Comparison of ENCODE assay signal across 12 cellular contexts in the genomic region with DNA sequence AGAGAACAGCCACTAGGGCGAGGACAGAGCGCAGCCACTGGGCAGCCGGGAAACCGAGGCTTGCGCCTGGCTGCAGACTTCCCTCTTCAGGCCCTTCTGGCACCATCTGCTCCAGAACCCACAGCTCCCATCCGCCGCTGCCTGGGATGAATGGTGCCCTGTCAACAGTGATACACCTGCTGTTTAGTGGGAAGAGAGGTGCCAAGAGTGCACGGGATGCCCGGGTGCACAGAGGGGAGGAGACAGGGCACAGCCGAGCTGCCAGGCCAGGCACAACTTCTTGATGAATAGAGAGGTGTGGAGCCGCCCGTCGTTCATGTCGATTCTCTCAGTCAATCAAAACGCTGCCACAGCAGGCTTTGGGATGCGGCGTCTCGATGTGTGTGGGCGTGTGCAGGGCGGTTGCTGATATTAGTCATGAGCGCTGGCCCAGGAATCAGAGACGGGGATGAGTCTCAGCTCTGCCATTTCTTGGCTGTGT. TPM values are rescaled to one million over a fixed set of nuclear protein-coding genes. Genes with fewer than 3 reads are reported as not detected.
A peak's percentile ranks its signal among the peaks of the same experiment; 100 is the strongest.
DNase-seq lines count a peak whose midpoint lies in the region; FAIRE-seq and TF ChIP-seq lines count a peak whose summit lies in the region.
"Had no signal": no experiment of that assay in that cellular context is flagged by ENCODE, and none has a peak within 500 bp of the region (broad histone marks: within the 10 kb centered on the region; RNA-seq: fewer than 3 reads in every experiment).

No MANE protein-coding gene starts in this region.

- H3K27ac ChIP-seq in RWPE1 (no peak overlapping the region), keratinocyte (ENCODE audit: control insufficient read depth, insufficient read depth, low read length) (no peak overlapping the region), mesendoderm (ENCODE audit: low read depth, low read length) (no peak overlapping the region)
- no peak overlapping the region for H3K27ac ChIP-seq in effector memory CD4-positive, alpha-beta T cell (ENCODE audit: insufficient read depth, low read length, poor library complexity, severe bottlenecking)
- H3K27ac ChIP-seq: SK-N-MC had no signal

- H2BK5ac ChIP-seq in mesendoderm (ENCODE audit: low read length): no peak overlapping the region

- CTCF ChIA-PET in RWPE1 (lab: Yijun Ruan, JAX): no interaction called here

- no peak overlapping the region for H3K56ac ChIP-seq in mesendoderm (ENCODE audit: low read length)

- H3K36me3 ChIP-seq in keratinocyte (ENCODE audit: control insufficient read depth in 2 of 2, extremely low read depth in 1 of 2, insufficient read depth in 2 of 2, low read length in 2 of 2) (no peaks in the 10 kb centered on the region), mesendoderm (ENCODE audit: control insufficient read depth, insufficient read depth, low read length) (no peaks in the 10 kb centered on the region)
- no peaks in the 10 kb centered on the region for H3K36me3 ChIP-seq in effector memory CD4-positive, alpha-beta T cell (ENCODE audit: control insufficient read depth, insufficient read depth, low read length)

- no peak for TF ChIP-seq CTCF in RWPE1 (conservative IDR thresholded peaks at IDR 0.05; ENCODE audit: low read depth)
- no peak for TF ChIP-seq CTCF in keratinocyte (optimal IDR thresholded peaks at IDR 0.05 in 1 of 3, IDR thresholded peaks at IDR 0.05 in 1 of 3, conservative IDR thresholded peaks at IDR 0.05 in 1 of 3; ENCODE audit: extremely low read depth in 1 of 3, insufficient read depth in 2 of 3, low read length in 3 of 3)

- no CpG with 5 or more reads among the region's 22 CpGs for WGBS in mesendoderm (ENCODE audit: extremely low coverage, insufficient coverage, low lambda C conversion rate)

- FAIRE-seq in keratinocyte (lab: Jason Lieb, UNC): peak; percentile 88

- no peaks in the 10 kb centered on the region for H3K27me3 Mint-ChIP-seq in T-helper 2 cell treated with Interferon-gamma antibody and Interleukin-4, amounts not matched to agents 5 μg/mL and 100 μg/mL, for 36 hours (ENCODE audit: low read depth)
- H3K27me3 Mint-ChIP-seq in activated naive CD8-positive, alpha-beta T cell treated with anti-CD3 and anti-CD28 coated beads for 36 hours: no peaks in the 10 kb centered on the region
- H3K27me3 Mint-ChIP-seq: CD4-positive, alpha-beta T cell had no signal

- H2BK15ac ChIP-seq in mesendoderm (replicated peaks; ENCODE audit: low read depth): no peak overlapping the region

- H3K4me3 Mint-ChIP-seq in T-helper 2 cell treated with Interferon-gamma antibody and Interleukin-4, amounts not matched to agents 5 μg/mL and 100 μg/mL, for 36 hours: no peak overlapping the region
- H3K4me3 Mint-ChIP-seq in activated naive CD8-positive, alpha-beta T cell treated with anti-CD3 and anti-CD28 coated beads for 36 hours: no peak overlapping the region
- H3K4me3 Mint-ChIP-seq: activated CD8-positive, alpha-beta T cell treated with anti-CD3 and anti-CD28 coated beads, Interleukin-2, amount 10 ng/mL, durations not matched to agents 7 days and 5 days; CD4-positive, alpha-beta T cell had no signal

- H3K4me2 ChIP-seq in keratinocyte (ENCODE audit: control insufficient read depth, extremely low read depth, insufficient read depth, low read depth, low read length) (peak overlapping the region; percentile 29), mesendoderm (ENCODE audit: low read length) (no peak overlapping the region)

- H3K23ac ChIP-seq in mesendoderm (ENCODE audit: low read length): no peak overlapping the region

- H2BK120ac ChIP-seq in mesendoderm (ENCODE audit: low read depth, low read length): no peak overlapping the region

- no peak overlapping the region for H2AK5ac ChIP-seq in mesendoderm (ENCODE audit: low read length)

- H3K9me3 Mint-ChIP-seq in T-helper 2 cell treated with Interferon-gamma antibody and Interleukin-4, amounts not matched to agents 5 μg/mL and 100 μg/mL, for 36 hours: no peaks in the 10 kb centered on the region
- H3K9me3 Mint-ChIP-seq in activated naive CD8-positive, alpha-beta T cell treated with anti-CD3 and anti-CD28 coated beads for 36 hours: no peaks in the 10 kb centered on the region
- H3K9me3 Mint-ChIP-seq: CD4-positive, alpha-beta T cell; neural crest cell had no signal

- H3K18ac ChIP-seq in mesendoderm (ENCODE audit: low read length): no peak overlapping the region

- no peaks in the 10 kb centered on the region for H3K9me1 ChIP-seq in keratinocyte (ENCODE audit: control insufficient read depth, extremely low read depth, insufficient read depth, low read length)

- H3K27me3 ChIP-seq in keratinocyte (ENCODE audit: control insufficient read depth, extremely low read depth, insufficient read depth, low read length) (no peaks in the 10 kb centered on the region), mesendoderm (ENCODE audit: insufficient read depth, low read length, poor library complexity) (no peaks in the 10 kb centered on the region)
- H3K27me3 ChIP-seq in effector memory CD4-positive, alpha-beta T cell (replicated peaks; ENCODE audit: control insufficient read depth, insufficient read depth, low read length, poor library complexity, severe bottlenecking): no peaks in the 10 kb centered on the region

- dilution Hi-C loops in keratinocyte (cut with MboI; ENCODE audit: extremely low pct_ligation_motif_present, low sequenced_read_pairs): no loop called here

- DNase-seq in DMS 273 treated with DMSO at 0.1 percent for 48 hours (lab: John Stamatoyannopoulos, UW) (peak; percentile 60), NCI-H1092 (lab: John Stamatoyannopoulos, UW) (peak; percentile 54), RWPE1 (ENCODE audit: low spot score) (peak; percentile 77), keratinocyte (ENCODE audit: low read depth, low spot score) (peak; percentile 21), mesendoderm (no peak)
- no peak for DNase-seq in T-helper 2 cell treated with Interferon-gamma antibody and Interleukin-4, amounts not matched to agents 5 μg/mL and 100 μg/mL, for 36 hours (ENCODE audit: low spot score)
- no peak for DNase-seq in effector memory CD4-positive, alpha-beta T cell
- no peak for DNase-seq in activated naive CD8-positive, alpha-beta T cell treated with anti-CD3 and anti-CD28 coated beads for 36 hours
- DNase-seq: activated CD8-positive, alpha-beta T cell treated with anti-CD3 and anti-CD28 coated beads, Interleukin-2, amount 10 ng/mL, durations not matched to agents 7 days and 5 days; CD4-positive, alpha-beta T cell had no signal

- H3K4ac ChIP-seq in mesendoderm (ENCODE audit: low read depth, low read length): no peak overlapping the region

- no peak overlapping the region for H2AFZ ChIP-seq in keratinocyte (ENCODE audit: control insufficient read depth, low read length)

- H4K5ac ChIP-seq in mesendoderm (ENCODE audit: low read length): no peak overlapping the region

- H3K4me1 Mint-ChIP-seq in T-helper 2 cell treated with Interferon-gamma antibody and Interleukin-4, amounts not matched to agents 5 μg/mL and 100 μg/mL, for 36 hours (ENCODE audit: low read depth): peaks cover 17% of the 10 kb centered on the region
- no peaks in the 10 kb centered on the region for H3K4me1 Mint-ChIP-seq in activated naive CD8-positive, alpha-beta T cell treated with anti-CD3 and anti-CD28 coated beads for 36 hours

- POLR2A ChIA-PET in RWPE1 (lab: Yijun Ruan, JAX; ENCODE audit: low non-redundant PET): no interaction called here

- H3K79me2 ChIP-seq in keratinocyte (ENCODE audit: control insufficient read depth, insufficient read depth, low read length): no peaks in the 10 kb centered on the region
- H3K79me2 ChIP-seq in mesendoderm (ENCODE audit: control insufficient read depth, insufficient read depth, low read length): no peaks in the 10 kb centered on the region

- no peak overlapping the region for H3K27ac Mint-ChIP-seq in T-helper 2 cell treated with Interferon-gamma antibody and Interleukin-4, amounts not matched to agents 5 μg/mL and 100 μg/mL, for 36 hours
- H3K27ac Mint-ChIP-seq in activated naive CD8-positive, alpha-beta T cell treated with anti-CD3 and anti-CD28 coated beads for 36 hours: no peak overlapping the region
- H3K27ac Mint-ChIP-seq: CD4-positive, alpha-beta T cell had no signal

- H3K4me3 ChIP-seq in keratinocyte (ENCODE audit: control insufficient read depth in 2 of 3, extremely low read depth in 1 of 3, insufficient read depth in 2 of 3, low read depth in 1 of 3, low read length in 3 of 3): no peak overlapping the region
- no peak overlapping the region for H3K4me3 ChIP-seq in effector memory CD4-positive, alpha-beta T cell (ENCODE audit: insufficient read depth, low read depth, low read length, poor library complexity, severe bottlenecking)
- no peak overlapping the region for H3K4me3 ChIP-seq in mesendoderm (ENCODE audit: low read length)
- H3K4me3 ChIP-seq: SK-N-MC had no signal

- H3K9ac ChIP-seq in keratinocyte (ENCODE audit: control insufficient read depth, extremely low read depth, insufficient read depth, low read length) (no peak overlapping the region), mesendoderm (ENCODE audit: low read length) (no peak overlapping the region)

- H3K9me3 ChIP-seq in keratinocyte (ENCODE audit: control insufficient read depth, low read depth, low read length): no peaks in the 10 kb centered on the region
- H3K9me3 ChIP-seq in effector memory CD4-positive, alpha-beta T cell (ENCODE audit: control insufficient read depth, low read length): no peaks in the 10 kb centered on the region

- H3K36me3 Mint-ChIP-seq in T-helper 2 cell treated with Interferon-gamma antibody and Interleukin-4, amounts not matched to agents 5 μg/mL and 100 μg/mL, for 36 hours (ENCODE audit: low read depth): peaks cover 34% of the 10 kb centered on the region
- H3K36me3 Mint-ChIP-seq in activated naive CD8-positive, alpha-beta T cell treated with anti-CD3 and anti-CD28 coated beads for 36 hours: peaks cover 7% of the 10 kb centered on the region

- H3K4me1 ChIP-seq in keratinocyte (ENCODE audit: control insufficient read depth, extremely low read depth, insufficient read depth, low read length) (peaks cover 13% of the 10 kb centered on the region), mesendoderm (ENCODE audit: control insufficient read depth, low read depth, low read length) (no peaks in the 10 kb centered on the region)
- no peaks in the 10 kb centered on the region for H3K4me1 ChIP-seq in effector memory CD4-positive, alpha-beta T cell (ENCODE audit: control insufficient read depth, insufficient read depth, low read length, poor library complexity, severe bottlenecking)

- H3K79me1 ChIP-seq in mesendoderm (ENCODE audit: low read length): no peaks in the 10 kb centered on the region

- no peak overlapping the region for H4K8ac ChIP-seq in mesendoderm (ENCODE audit: low read depth, low read length)

- no peaks in the 10 kb centered on the region for H4K20me1 ChIP-seq in keratinocyte (ENCODE audit: control insufficient read depth, extremely low read depth, insufficient read depth, low read length)

RNA-seq across cellular contexts. Expression of a gene that starts 39.5 kb away (rescaled TPM):
- 1.6 to 34.1 TPM (median 25.7 TPM) in 3 replicates for polyA plus RNA-seq in keratinocyte
- 1.00 TPM for polyA plus RNA-seq in keratinocyte (2011; ENCODE audit: low read depth)
- 4.8 and 5.0 TPM in 2 replicates for polyA plus RNA-seq in keratinocyte (2011; cell fraction: cytosol; rRNA removed)
- 2.3 and 2.9 TPM in 2 replicates for polyA plus RNA-seq in keratinocyte (2011; cell fraction: nucleus; rRNA removed)
- polyA plus RNA-seq in keratinocyte (2012; ENCODE audit: low replicate concordance): 0.59 and 35.7 TPM in 2 replicates
- polyA minus RNA-seq in keratinocyte: 2.0 to 23.6 TPM (median 14.3 TPM) in 3 replicates
- 21.5 TPM for polyA minus RNA-seq in keratinocyte (2011; cell fraction: cytosol; rRNA and poly(A)+ RNA removed)
- polyA minus RNA-seq in keratinocyte (2011; cell fraction: nucleus; rRNA and poly(A)+ RNA removed): 2.5 and 3.1 TPM in 2 replicates
- 212 TPM for polyA plus RNA-seq in mesendoderm (2013, experiment 1 of 2)
- 210 TPM for polyA plus RNA-seq in mesendoderm (2013, experiment 2 of 2)
- 100 to 1,000 TPM; 414 to 424 TPM for total RNA-seq in activated naive CD8-positive, alpha-beta T cell treated with anti-CD3 and anti-CD28 coated beads for 36 hours

Comparison
In these comparisons a context has a peak if more than half of its experiments do, and no peak if none do; other contexts are left out.
1. DNase-seq: peak in DMS 273 treated with DMSO at 0.1 percent for 48 hours (single experiment), NCI-H1092 (single experiment), RWPE1 (single experiment) and keratinocyte (single experiment); none in T-helper 2 cell treated with Interferon-gamma antibody and Interleukin-4, amounts not matched to agents 5 μg/mL and 100 μg/mL, for 36 hours (single experiment), effector memory CD4-positive, alpha-beta T cell (0 of 3), mesendoderm (single experiment) and activated naive CD8-positive, alpha-beta T cell treated with anti-CD3 and anti-CD28 coated beads for 36 hours (single experiment).